Comparison of ENCODE assay signal across 8 cellular contexts in genomic region chr19:18282021-18282787, GRCh38. TPM values are rescaled to one million over a fixed set of nuclear protein-coding genes. Genes with fewer than 3 reads are reported as not detected.
A peak's percentile ranks its signal among the peaks of the same experiment; 100 is the strongest.
DNase-seq lines count a peak whose midpoint lies in the region; ATAC-seq and TF ChIP-seq lines count a peak whose summit lies in the region.

No MANE protein-coding gene starts in this region.

- H3K4me3 ChIP-seq in HUES48 (ENCODE audit: low read depth, low read length), result peak overlapping the region; percentile 73
- peak overlapping the region; percentile 36 to 56 (median 45) for H3K4me3 ChIP-seq in fibroblast of lung (replicated peaks in 1 of 4; ENCODE audit: control extremely low read depth in 1 of 4, insufficient read depth in 1 of 4, low read depth in 3 of 4, low read length in 4 of 4)

- no peaks in the 10 kb centered on the region for H3K27me3 ChIP-seq in HUES48 (ENCODE audit: control insufficient read depth, insufficient read depth, low read length)
- no peaks in the 10 kb centered on the region for H3K27me3 ChIP-seq in fibroblast of lung (ENCODE audit: control insufficient read depth, insufficient read depth, low read length)

- H3K4me1 Mint-ChIP-seq in activated B cell treated with CpG ODN at 0.5 μM for 24 hours, result peaks cover 54% of the 10 kb centered on the region

- H3K9me3 ChIP-seq in HUES48 (ENCODE audit: control insufficient read depth, insufficient read depth, low read length), result no peaks in the 10 kb centered on the region
- no peaks in the 10 kb centered on the region for H3K9me3 ChIP-seq in fibroblast of lung (ENCODE audit: control insufficient read depth, insufficient read depth, low read depth, low read length)

- TF ChIP-seq CTCF in activated B cell treated with CpG ODN at 0.5 μM for 24 hours (IDR thresholded peaks at IDR 0.05) (no peak), fibroblast of lung (conservative IDR thresholded peaks at IDR 0.05 in 1 of 2, IDR thresholded peaks at IDR 0.05 in 1 of 2; ENCODE audit: low read depth in 1 of 2, low read length in 2 of 2) (peak; percentile 5 to 15), omental fat pad (IDR thresholded peaks at IDR 0.05) (no peak)

- intact Hi-C loops in activated B cell treated with CpG ODN at 0.5 μM for 24 hours (cut with micrococcal nuclease), result no loop called here

- H4K20me1 ChIP-seq in fibroblast of lung (ENCODE audit: control insufficient read depth, extremely low read depth, insufficient read depth, low read length), result no peaks in the 10 kb centered on the region

- H3K27me3 Mint-ChIP-seq in activated B cell treated with CpG ODN at 0.5 μM for 24 hours, result no peaks in the 10 kb centered on the region

- peak overlapping the region; percentile 86 for H3K4me2 ChIP-seq in fibroblast of lung (ENCODE audit: extremely low read depth, insufficient read depth, low read length)

- no peak overlapping the region for H2AFZ ChIP-seq in fibroblast of lung (ENCODE audit: low read length)

- H3K4me1 ChIP-seq in HUES48 (ENCODE audit: control insufficient read depth, insufficient read depth, low read length) (peaks cover 20% of the 10 kb centered on the region), fibroblast of lung (ENCODE audit: control insufficient read depth, extremely low read depth, insufficient read depth, low read length) (peaks cover 23% of the 10 kb centered on the region)

- peaks cover 12% of the 10 kb centered on the region for H3K36me3 ChIP-seq in HUES48 (ENCODE audit: control insufficient read depth, insufficient read depth, low read length)
- H3K36me3 ChIP-seq in fibroblast of lung (ENCODE audit: control insufficient read depth, insufficient read depth, low read length), result peaks cover 11% of the 10 kb centered on the region

- H3K79me2 ChIP-seq in fibroblast of lung (ENCODE audit: control insufficient read depth, insufficient read depth, low read length), result peaks cover 37% of the 10 kb centered on the region

- DNase-seq in NCI-H1436 treated with DMSO at 0.1 percent for 48 hours (lab: John Stamatoyannopoulos, UW) (peak; percentile 75), NCI-H1436 (lab: John Stamatoyannopoulos, UW) (no peak), activated B cell treated with CpG ODN at 0.5 μM for 24 hours (no peak), fibroblast of lung (ENCODE audit: low read depth in 2 of 2) (no peak), omental fat pad (ENCODE audit: low spot score) (peak; percentile 49)

- ATAC-seq in activated B cell treated with CpG ODN at 0.5 μM for 24 hours (ENCODE audit: low read depth) (no peak), omental fat pad (ENCODE audit: low FRiP score) (peak; percentile 50), HG03354 (IDR thresholded peaks at IDR 0.05; ENCODE audit: poor library complexity, severe bottlenecking, unreplicated experiment) (no peak), HG02840 (IDR thresholded peaks at IDR 0.05; ENCODE audit: low FRiP score, unreplicated experiment) (no peak)

- peaks cover 30% of the 10 kb centered on the region for H3K36me3 Mint-ChIP-seq in activated B cell treated with CpG ODN at 0.5 μM for 24 hours (ENCODE audit: low read depth)

- H3K27ac ChIP-seq in HUES48 (ENCODE audit: low read depth, low read length) (peak overlapping the region; percentile 100), fibroblast of lung (ENCODE audit: insufficient read depth, low read length) (peak overlapping the region; percentile 100)

- H3K27ac Mint-ChIP-seq in activated B cell treated with CpG ODN at 0.5 μM for 24 hours, result peak overlapping the region; percentile 95

- POLR2A ChIA-PET in activated B cell treated with CpG ODN at 0.5 μM for 24 hours (lab: Charles Lee), result interaction anchor here (0.5 to 20.0 kb wide), 42 partner anchors 9 to 759 kb away, joined by 3 to 926 read pairs (median 6); partner anchors contain the start of genes ARRDC2, ELL, IFI30 and LSM4

- no peaks in the 10 kb centered on the region for H3K9me3 Mint-ChIP-seq in activated B cell treated with CpG ODN at 0.5 μM for 24 hours

- H3K9ac ChIP-seq in HUES48 (ENCODE audit: low read depth, low read length) (peak overlapping the region; percentile 87), fibroblast of lung (ENCODE audit: insufficient read depth, low read length) (peak overlapping the region; percentile 88)

- peak overlapping the region; percentile 83 for H3K4me3 Mint-ChIP-seq in activated B cell treated with CpG ODN at 0.5 μM for 24 hours

- CTCF ChIA-PET in activated B cell treated with CpG ODN at 0.5 μM for 24 hours (lab: Charles Lee), result interaction anchor here (3.8 to 5.3 kb wide), 8 partner anchors 7 to 107 kb away, joined by 30 to 238 read pairs (median 50); partner anchors contain the start of gene LSM4

RNA-seq across cellular contexts. Expression of gene JUND, which starts 0.8 kb away (rescaled TPM):
- total RNA-seq in activated B cell treated with CpG ODN at 0.5 μM for 24 hours (206 and 225 TPM in 2 replicates), fibroblast of lung (149 and 166 TPM in 2 replicates), omental fat pad (100 to 1,000 TPM; 398 to 859 (median 623) TPM)
- polyA plus RNA-seq in fibroblast of lung, result 47.6 and 65.8 TPM in 2 replicates
- polyA plus RNA-seq in fibroblast of lung (2012), result 92.1 and 103 TPM in 2 replicates
- polyA minus RNA-seq in fibroblast of lung (ENCODE audit: low replicate concordance), result 15.3 and 34.4 TPM in 2 replicates

RNA-seq across cellular contexts. Expression of gene IQCN, which starts 8.0 kb away (rescaled TPM):
- 15.6 and 17.8 TPM in 2 replicates for total RNA-seq in activated B cell treated with CpG ODN at 0.5 μM for 24 hours
- total RNA-seq in fibroblast of lung, result 0.51 and 0.83 TPM in 2 replicates
- polyA plus RNA-seq in fibroblast of lung, result 0.27 and 0.79 TPM in 2 replicates
- polyA plus RNA-seq in fibroblast of lung (2012), result 0.23 and 1.1 TPM in 2 replicates
- polyA minus RNA-seq in fibroblast of lung (ENCODE audit: low replicate concordance), result 3.5 and 7.5 TPM in 2 replicates
- 10 to 100 TPM in 2 of 4 donors, 1 to 10 TPM in 2; 1.7 to 15.9 (median 7.4) TPM for total RNA-seq in omental fat pad

RNA-seq across cellular contexts. Expression of gene LSM4, which starts 40.7 kb away (rescaled TPM):
- total RNA-seq in activated B cell treated with CpG ODN at 0.5 μM for 24 hours (59.2 and 70.3 TPM in 2 replicates), fibroblast of lung (70.9 and 124 TPM in 2 replicates), omental fat pad (100 to 1,000 TPM in 1 of 4 donors, 10 to 100 TPM in 3; 58.6 to 140 (median 93.1) TPM)
- 50.9 and 97.2 TPM in 2 replicates for polyA plus RNA-seq in fibroblast of lung
- 80.5 and 169 TPM in 2 replicates for polyA plus RNA-seq in fibroblast of lung (2012)
- polyA minus RNA-seq in fibroblast of lung (ENCODE audit: low replicate concordance), result 12.9 and 24.4 TPM in 2 replicates

RNA-seq across cellular contexts. Expression of gene PDE4C, which starts 56.0 kb away (rescaled TPM):
- total RNA-seq in activated B cell treated with CpG ODN at 0.5 μM for 24 hours (not detected in 2 replicates), fibroblast of lung (1.3 and 2.0 TPM in 2 replicates), omental fat pad (1 to 10 TPM in 1 of 4 donors, under 1 TPM in 2, not detected in 1; 0.12 to 1.5 (median 0.63) TPM)
- 0.09 and 0.35 TPM in 2 replicates for polyA plus RNA-seq in fibroblast of lung
- polyA plus RNA-seq in fibroblast of lung (2012), result 0.52 and 1.6 TPM in 2 replicates
- polyA minus RNA-seq in fibroblast of lung (ENCODE audit: low replicate concordance), result not detected in 2 replicates

RNA-seq across cellular contexts. Expression of gene PGPEP1, which starts 58.2 kb away (rescaled TPM):
- total RNA-seq in activated B cell treated with CpG ODN at 0.5 μM for 24 hours (5.6 and 6.9 TPM in 2 replicates), fibroblast of lung (63.9 and 78.8 TPM in 2 replicates), omental fat pad (10 to 100 TPM; 15.6 to 25.2 (median 18.0) TPM)
- 17.0 and 25.4 TPM in 2 replicates for polyA plus RNA-seq in fibroblast of lung
- polyA plus RNA-seq in fibroblast of lung (2012), result 17.8 and 24.4 TPM in 2 replicates
- 110 and 120 TPM in 2 replicates for polyA minus RNA-seq in fibroblast of lung (ENCODE audit: low replicate concordance)

Comparison
In these comparisons a context has a peak if more than half of its experiments do, and no peak if none do; other contexts are left out.
1. DNase-seq: peak in NCI-H1436 treated with DMSO at 0.1 percent for 48 hours (single experiment) and omental fat pad (single experiment); none in NCI-H1436 (single experiment), activated B cell treated with CpG ODN at 0.5 μM for 24 hours (single experiment) and fibroblast of lung (0 of 2).
2. CTCF ChIP-seq: peak in fibroblast of lung (2 of 2); none in activated B cell treated with CpG ODN at 0.5 μM for 24 hours (single experiment) and omental fat pad (0 of 3).